In the genomic region with DNA sequence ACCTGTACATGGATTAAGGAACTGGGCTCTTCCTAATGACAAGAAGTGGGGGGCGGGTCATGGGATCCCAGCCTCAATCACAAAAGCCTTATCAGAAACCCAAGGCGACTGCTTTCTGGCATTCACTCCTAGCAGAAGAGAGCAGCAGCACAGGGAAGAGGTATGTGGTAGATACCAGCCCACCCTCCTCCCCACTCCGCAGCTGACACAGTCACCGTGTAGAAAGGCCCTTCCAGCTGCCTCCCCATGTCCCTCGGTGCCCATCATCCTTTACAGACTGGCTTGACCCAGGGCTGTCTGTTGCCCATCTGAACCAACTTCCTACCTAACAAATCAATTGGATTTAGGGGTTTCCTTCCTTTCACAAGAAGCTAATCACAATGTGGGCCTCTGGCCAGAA, we compare ENCODE assay signal across 32 cellular contexts. TPM values are rescaled to one million over a fixed set of nuclear protein-coding genes. Genes with fewer than 3 reads are reported as not detected.
DNase-seq lines count a peak whose midpoint lies in the region; ATAC-seq and TF ChIP-seq lines count a peak whose summit lies in the region.
"Had no signal": no experiment of that assay in that cellular context is flagged by ENCODE, and none has a peak within 500 bp of the region (broad histone marks: within the 10 kb centered on the region; RNA-seq: fewer than 3 reads in every experiment).

No MANE protein-coding gene starts in this region.

- peaks cover 38% of the 10 kb centered on the region for H3K4me1 ChIP-seq in CD8-positive, alpha-beta memory T cell (ENCODE audit: insufficient read depth, low read length)
- H3K4me1 ChIP-seq in effector memory CD4-positive, alpha-beta T cell (ENCODE audit: control insufficient read depth, insufficient read depth, low read length, poor library complexity, severe bottlenecking): peaks cover 35% of the 10 kb centered on the region

- peak overlapping the region in 1 of 7 donors; percentile 93 for H3K4me3 Mint-ChIP-seq in CD8-positive, alpha-beta memory T cell
- H3K4me3 Mint-ChIP-seq: activated CD4-positive, alpha-beta T cell treated with anti-CD3 and anti-CD28 coated beads, Interleukin-2, amount 10 ng/mL, durations not matched to agents 7 days and 5 days; activated CD8-positive, alpha-beta memory T cell treated with anti-CD3 and anti-CD28 coated beads, Interleukin-2, amount 10 ng/mL, durations not matched to agents 7 days and 5 days; activated naive CD4-positive, alpha-beta T cell treated with anti-CD3 and anti-CD28 coated beads, Interleukin-2, amount 10 ng/mL, durations not matched to agents 7 days and 5 days; endodermal cell; GM23338; stimulated activated effector memory CD8-positive, alpha-beta T cell treated with anti-CD3 and anti-CD28 coated beads, Interleukin-12 subunit alpha, Interleukin-12 subunit beta, amount 100 ng/mL, for 72 hours had no signal

- no peaks in the 10 kb centered on the region for H3K27me3 ChIP-seq in CD8-positive, alpha-beta memory T cell (ENCODE audit: insufficient read depth, low read length, poor library complexity, severe bottlenecking)
- H3K27me3 ChIP-seq in effector memory CD4-positive, alpha-beta T cell (replicated peaks; ENCODE audit: control insufficient read depth, insufficient read depth, low read length, poor library complexity, severe bottlenecking): no peaks in the 10 kb centered on the region
- no peaks in the 10 kb centered on the region for H3K27me3 ChIP-seq in neural cell (ENCODE audit: insufficient read depth, low read depth, low read length)
- H3K27me3 ChIP-seq: esophagus muscularis mucosa, gastrocnemius medialis, sigmoid colon, testis, vagina had no signal

- no peak overlapping the region for H3K27ac ChIP-seq in CD8-positive, alpha-beta memory T cell (ENCODE audit: low read depth, low read length)
- peak overlapping the region; percentile 99 for H3K27ac ChIP-seq in effector memory CD4-positive, alpha-beta T cell (ENCODE audit: insufficient read depth, low read length, poor library complexity, severe bottlenecking)
- H3K27ac ChIP-seq in neural cell (ENCODE audit: low read length) (peak overlapping the region; percentile 62), substantia nigra (ENCODE audit: low read depth, low read length, poor library complexity, severe bottlenecking) (no peak overlapping the region)
- H3K27ac ChIP-seq: 22Rv1, C4-2B, coronary artery, esophagus muscularis mucosa, gastrocnemius medialis, prostate gland, sigmoid colon, testis, vagina, WERI-Rb-1 had no signal

- DNase-seq in NCI-H82 (lab: John Stamatoyannopoulos, UW): peak; percentile 24
- DNase-seq in NCI-H82 treated with DMSO at 0.1 percent for 48 hours (lab: John Stamatoyannopoulos, UW; ENCODE audit: unreplicated experiment): no peak
- no peak for DNase-seq in CD8-positive, alpha-beta memory T cell
- DNase-seq in effector memory CD4-positive, alpha-beta T cell: no peak
- DNase-seq in substantia nigra (lab: John Stamatoyannopoulos, UW): no peak
- DNase-seq: activated CD4-positive, alpha-beta T cell treated with anti-CD3 and anti-CD28 coated beads, Interleukin-2, amount 10 ng/mL, durations not matched to agents 7 days and 5 days; activated CD8-positive, alpha-beta memory T cell treated with anti-CD3 and anti-CD28 coated beads, Interleukin-2, amount 10 ng/mL, durations not matched to agents 7 days and 5 days; activated naive CD4-positive, alpha-beta T cell treated with anti-CD3 and anti-CD28 coated beads, Interleukin-2, amount 10 ng/mL, durations not matched to agents 7 days and 5 days; endodermal cell; gastrocnemius medialis; hippocampal formation; midbrain; NCI-H187 treated with DMSO at 0.1 percent for 48 hours; SHP77; sigmoid colon; stimulated activated CD4-positive, alpha-beta T cell treated with anti-CD3 and anti-CD28 coated beads, Interleukin-4, amount 100 ng/mL, for 24 hours; T-helper 9 cell; testis; WERI-Rb-1 had no signal

- CTCF ChIA-PET in CD8-positive, alpha-beta memory T cell (lab: Charles Lee): interaction anchor here (1.7 to 4.4 kb wide), 4 partner anchors 8 to 25 kb away, joined by 4 to 23 read pairs (median 15); no protein-coding TSS in a partner anchor

- no peak for TF ChIP-seq EP300 in neural cell (conservative IDR thresholded peaks at IDR 0.05; ENCODE audit: poor library complexity, severe bottlenecking)

- H3K27ac Mint-ChIP-seq in CD8-positive, alpha-beta memory T cell: peak overlapping the region in 7 of 8 donors; percentile 65 to 100 (median 98)
- H3K27ac Mint-ChIP-seq: activated CD4-positive, alpha-beta T cell treated with anti-CD3 and anti-CD28 coated beads, Interleukin-2, amount 10 ng/mL, durations not matched to agents 7 days and 5 days; activated CD8-positive, alpha-beta memory T cell treated with anti-CD3 and anti-CD28 coated beads, Interleukin-2, amount 10 ng/mL, durations not matched to agents 7 days and 5 days; endodermal cell; GM23338; stimulated activated effector memory CD8-positive, alpha-beta T cell treated with anti-CD3 and anti-CD28 coated beads, Interleukin-12 subunit alpha, Interleukin-12 subunit beta, amount 100 ng/mL, for 72 hours had no signal

- no peaks in the 10 kb centered on the region for H4K20me1 ChIP-seq in neural cell (ENCODE audit: insufficient read depth)

- H3F3A ChIP-seq in neural cell (ENCODE audit: insufficient read depth, low read length, poor library complexity, severe bottlenecking): peaks cover 5% of the 10 kb centered on the region

- peaks cover 0 to 8% of the 10 kb centered on the region in 2 donors for H3K27me3 Mint-ChIP-seq in CD8-positive, alpha-beta memory T cell
- H3K27me3 Mint-ChIP-seq: activated CD4-positive, alpha-beta T cell treated with anti-CD3 and anti-CD28 coated beads, Interleukin-2, amount 10 ng/mL, durations not matched to agents 7 days and 5 days; activated CD8-positive, alpha-beta memory T cell treated with anti-CD3 and anti-CD28 coated beads, Interleukin-2, amount 10 ng/mL, durations not matched to agents 7 days and 5 days; activated naive CD4-positive, alpha-beta T cell treated with anti-CD3 and anti-CD28 coated beads, Interleukin-2, amount 10 ng/mL, durations not matched to agents 7 days and 5 days had no signal

- H3K4me2 ChIP-seq in neural cell (ENCODE audit: low read length): no peak overlapping the region
- H3K4me2 ChIP-seq: GM23338 had no signal

- no peaks in the 10 kb centered on the region for H3K9me3 ChIP-seq in CD8-positive, alpha-beta memory T cell (ENCODE audit: low read length)
- no peaks in the 10 kb centered on the region for H3K9me3 ChIP-seq in effector memory CD4-positive, alpha-beta T cell (ENCODE audit: control insufficient read depth, low read length)
- no peaks in the 10 kb centered on the region for H3K9me3 ChIP-seq in neural cell (ENCODE audit: low read length)
- H3K9me3 ChIP-seq: esophagus muscularis mucosa, gastrocnemius medialis, prostate gland, sigmoid colon, testis, vagina had no signal

- peaks cover 42 to 51% (median 43%) of the 10 kb centered on the region in 3 donors for H3K4me1 Mint-ChIP-seq in CD8-positive, alpha-beta memory T cell

- H3K9ac ChIP-seq in neural cell (ENCODE audit: low read length): peak overlapping the region; percentile 19

- peaks cover 9 to 17% (median 9%) of the 10 kb centered on the region in 3 donors for H3K36me3 Mint-ChIP-seq in CD8-positive, alpha-beta memory T cell

- no peak overlapping the region for H3K4me3 ChIP-seq in CD8-positive, alpha-beta memory T cell (ENCODE audit: low read length)
- H3K4me3 ChIP-seq in effector memory CD4-positive, alpha-beta T cell (ENCODE audit: insufficient read depth, low read depth, low read length, poor library complexity, severe bottlenecking): no peak overlapping the region
- H3K4me3 ChIP-seq in neural cell (ENCODE audit: low read length): peak overlapping the region; percentile 7
- H3K4me3 ChIP-seq: coronary artery, esophagus muscularis mucosa, gastrocnemius medialis, GM23338, prostate gland, sigmoid colon, testis, vagina had no signal

- TF ChIP-seq CTCF in neural cell (IDR thresholded peaks at IDR 0.05; ENCODE audit: poor library complexity, severe bottlenecking): no peak

- H3K79me2 ChIP-seq in neural cell (replicated peaks; ENCODE audit: insufficient read depth, low read length): no peaks in the 10 kb centered on the region

- peaks cover 8% of the 10 kb centered on the region for H3K36me3 ChIP-seq in CD8-positive, alpha-beta memory T cell (ENCODE audit: insufficient read depth, low read length)
- H3K36me3 ChIP-seq in effector memory CD4-positive, alpha-beta T cell (ENCODE audit: control insufficient read depth, insufficient read depth, low read length): peaks cover 9% of the 10 kb centered on the region
- H3K36me3 ChIP-seq in neural cell (ENCODE audit: insufficient read depth, low read length): no peaks in the 10 kb centered on the region
- H3K36me3 ChIP-seq: esophagus muscularis mucosa, gastrocnemius medialis, prostate gland, sigmoid colon, vagina, WERI-Rb-1 had no signal

- TF ChIP-seq RAD21 in neural cell (conservative IDR thresholded peaks at IDR 0.05): no peak

- POLR2A ChIA-PET in CD8-positive, alpha-beta memory T cell (lab: Charles Lee): no interaction called here

- peak overlapping the region; percentile 15 for H2AFZ ChIP-seq in neural cell (ENCODE audit: low read depth, low read length)
- H2AFZ ChIP-seq: GM23338 had no signal

- no peaks in the 10 kb centered on the region for H3K9me2 ChIP-seq in neural cell (ENCODE audit: insufficient read depth, low read length)

- ATAC-seq in HG03439 (IDR thresholded peaks at IDR 0.05; ENCODE audit: unreplicated experiment): no peak
- no peak for ATAC-seq in GM19328 (IDR thresholded peaks at IDR 0.05; ENCODE audit: unreplicated experiment)
- ATAC-seq: activated CD8-positive, alpha-beta memory T cell treated with anti-CD3 and anti-CD28 coated beads, Interleukin-2, amount 10 ng/mL, durations not matched to agents 7 days and 5 days; gastrocnemius medialis; GM23338; left lobe of liver; stimulated activated effector memory CD8-positive, alpha-beta T cell treated with anti-CD3 and anti-CD28 coated beads, Interleukin-12 subunit alpha, Interleukin-12 subunit beta, amount 100 ng/mL, for 72 hours had no signal

- peaks cover 0 to 2% (median 0%) of the 10 kb centered on the region in 5 donors for H3K9me3 Mint-ChIP-seq in CD8-positive, alpha-beta memory T cell
- H3K9me3 Mint-ChIP-seq: activated CD4-positive, alpha-beta T cell treated with anti-CD3 and anti-CD28 coated beads, Interleukin-2, amount 10 ng/mL, durations not matched to agents 7 days and 5 days; activated naive CD4-positive, alpha-beta T cell treated with anti-CD3 and anti-CD28 coated beads, Interleukin-2, amount 10 ng/mL, durations not matched to agents 7 days and 5 days; endodermal cell; GM23338; nephron; stimulated activated effector memory CD8-positive, alpha-beta T cell treated with anti-CD3 and anti-CD28 coated beads, Interleukin-12 subunit alpha, Interleukin-12 subunit beta, amount 100 ng/mL, for 72 hours had no signal

RNA-seq across cellular contexts. Expression of a gene that starts 3.1 kb away (rescaled TPM):
- 1 to 10 TPM; 7.1 to 7.2 TPM for total RNA-seq in CD8-positive, alpha-beta memory T cell
- polyA plus RNA-seq in CD8-positive, alpha-beta memory T cell: 35.6 TPM
- polyA plus RNA-seq in neural cell: 2.9 and 4.4 TPM in 2 replicates
- 2.9 and 3.1 TPM in 2 replicates for polyA minus RNA-seq in neural cell

RNA-seq across cellular contexts. Expression of a gene that starts 37.9 kb away (rescaled TPM):
- under 1 TPM; 0.35 to 0.69 TPM for total RNA-seq in CD8-positive, alpha-beta memory T cell
- 0.12 TPM for polyA plus RNA-seq in CD8-positive, alpha-beta memory T cell
- 0.76 and 0.77 TPM in 2 replicates for polyA plus RNA-seq in neural cell
- 0.49 and 1.6 TPM in 2 replicates for polyA minus RNA-seq in neural cell
- total RNA-seq: esophagus muscularis mucosa had no signal

RNA-seq across cellular contexts. Expression of a gene that starts 54.7 kb away (rescaled TPM):
- not detected for total RNA-seq in CD8-positive, alpha-beta memory T cell
- polyA plus RNA-seq in CD8-positive, alpha-beta memory T cell: not detected
- polyA plus RNA-seq in neural cell: not detected in 2 replicates
- not detected in 2 replicates for polyA minus RNA-seq in neural cell
- total RNA-seq: activated CD4-positive, alpha-beta T cell treated with anti-CD3 and anti-CD28 coated beads, Interleukin-2, amount 10 ng/mL, durations not matched to agents 7 days and 5 days; activated CD8-positive, alpha-beta memory T cell treated with anti-CD3 and anti-CD28 coated beads, Interleukin-2, amount 10 ng/mL, durations not matched to agents 7 days and 5 days; endodermal cell; esophagus muscularis mucosa; gastrocnemius medialis; GM23338; left lobe of liver; sigmoid colon; vagina had no signal
- polyA plus RNA-seq: GM23338, sigmoid colon had no signal

Comparison
In these comparisons a context has a peak if more than half of its experiments do, and no peak if none do; other contexts are left out.
1. H3K27ac ChIP-seq: peak in effector memory CD4-positive, alpha-beta T cell (single experiment) and neural cell (single experiment); none in CD8-positive, alpha-beta memory T cell (single experiment) and substantia nigra (single experiment).